Comparison of ENCODE assay signal across 1 cellular context in the genomic region with DNA sequence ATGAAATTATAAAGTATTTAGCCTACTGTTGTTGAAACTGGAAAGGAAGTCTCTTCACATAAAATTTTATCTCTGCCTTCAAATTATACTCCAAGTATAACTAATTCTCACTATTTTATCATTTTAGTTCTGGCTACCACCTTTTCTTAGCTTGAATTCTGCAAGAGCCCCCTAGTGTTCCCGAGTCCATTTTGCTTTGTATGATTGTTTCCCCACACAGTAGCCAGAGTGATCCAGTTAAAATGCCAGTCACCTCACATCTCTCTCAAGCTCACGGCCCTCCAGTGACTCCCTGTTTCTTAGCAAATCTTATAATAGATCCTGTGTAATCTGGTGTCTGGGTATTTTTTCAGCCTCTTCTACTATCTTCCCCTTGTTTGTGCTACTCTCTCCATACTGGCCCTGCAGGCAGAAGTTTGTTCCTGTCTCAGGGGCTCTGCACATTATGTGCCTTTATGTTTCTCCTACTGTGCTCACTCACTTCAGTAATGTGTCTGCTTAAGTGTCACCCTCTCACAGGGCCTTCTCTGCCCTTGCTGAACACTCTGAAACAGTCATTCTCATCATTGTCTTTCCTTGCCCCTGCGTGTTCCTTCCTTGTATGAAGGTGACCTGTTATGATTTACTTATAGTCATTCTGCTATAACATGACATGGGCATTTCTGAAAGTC.
TF ChIP-seq lines count a peak whose summit lies in the region.

No MANE protein-coding gene starts in this region.

TF ChIP-seq in H1, 55 proteins besides CTCF, POLR2A, EP300 and RAD21:
- TF ChIP-seq CEBPB (IDR thresholded peaks at IDR 0.05; ENCODE audit: low read depth, low read length), result no peak
- 0 out of 2 replicates have a peak, but pooled peaks have one; percentile 11 for TF ChIP-seq POLR2AphosphoS5 (IDR thresholded peaks at IDR 0.05; ENCODE audit: low read depth, low read length)
TF ChIP-seq in H1: peak in this region for 1.
